In the genomic region with DNA sequence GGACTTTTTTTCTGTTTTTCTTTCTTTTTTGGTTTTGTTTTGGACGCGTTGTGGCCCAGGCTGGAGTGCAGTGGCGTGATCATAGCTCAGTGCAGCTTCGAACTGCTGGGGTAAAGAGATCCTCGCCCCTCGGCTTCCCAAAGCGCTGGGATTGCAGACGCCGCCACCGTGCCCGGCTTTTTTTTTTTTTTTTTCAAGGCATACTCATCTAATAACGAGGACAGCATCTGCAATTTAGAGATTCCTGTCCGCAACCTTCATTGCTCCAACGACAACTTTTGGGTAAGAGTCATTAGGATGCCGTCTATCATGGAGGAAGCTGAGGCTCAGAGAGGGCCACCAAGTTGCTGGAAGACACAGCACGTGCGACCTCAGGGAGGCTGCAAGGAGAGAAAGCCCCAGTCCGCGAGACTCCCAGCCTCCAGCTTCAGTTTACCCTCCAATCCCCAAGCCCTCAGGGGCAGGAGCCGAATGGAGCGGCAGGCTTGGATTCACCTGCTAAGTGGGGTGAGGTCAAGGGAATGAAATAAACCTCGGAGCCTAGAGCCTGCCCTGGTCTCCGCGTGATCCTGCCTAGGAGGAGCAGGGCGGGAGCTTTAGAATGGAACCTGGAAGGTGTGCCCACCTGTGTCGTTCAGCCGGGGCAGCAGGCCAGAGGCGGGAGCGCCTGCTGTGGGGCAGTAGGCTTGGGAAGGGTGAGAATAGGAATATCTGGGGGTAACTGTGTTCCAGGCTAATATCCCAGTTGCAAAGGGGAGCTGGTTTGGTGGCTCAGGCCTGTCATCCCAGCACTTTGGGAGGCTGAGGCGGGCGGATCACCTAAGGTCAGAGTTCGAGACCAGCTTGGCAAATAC, we compare ENCODE assay signal across 8 cellular contexts. TPM values are rescaled to one million over a fixed set of nuclear protein-coding genes. Genes with fewer than 3 reads are reported as not detected.
DNase-seq lines count a peak whose midpoint lies in the region; ATAC-seq and TF ChIP-seq lines count a peak whose summit lies in the region.

No MANE protein-coding gene starts in this region.

- no peak for TF ChIP-seq POLR2A in uterus (IDR thresholded peaks at IDR 0.05)

- H3K9me3 ChIP-seq in cardiac muscle cell (ENCODE audit: low read depth) (no peaks in the 10 kb centered on the region), lung (ENCODE audit: control insufficient read depth in 2 of 2, insufficient read depth in 1 of 2, low read length in 1 of 2) (no peaks in the 10 kb centered on the region), uterus (no peaks in the 10 kb centered on the region)

- H3K36me3 ChIP-seq in cardiac muscle cell (no peaks in the 10 kb centered on the region), lung (ENCODE audit: control insufficient read depth in 2 of 2, insufficient read depth in 2 of 2, low read length in 2 of 2) (peaks cover 0 to 10% of the 10 kb centered on the region in 2 donors), uterus (no peaks in the 10 kb centered on the region)

- ATAC-seq in Right ventricle myocardium inferior (no peak), lung (ENCODE audit: insufficient read depth, low FRiP score) (no peak), HG03439 (IDR thresholded peaks at IDR 0.05; ENCODE audit: unreplicated experiment) (no peak), HG03571 (IDR thresholded peaks at IDR 0.05; ENCODE audit: unreplicated experiment) (no peak)

- WGBS in lung, 2 donors, result 29 to 30% methylated on average over 32 of the region's 32 CpGs

- intact Hi-C loops in Right ventricle myocardium inferior (cut with DNase I) (loop anchor here (5.0 kb wide), 2 partner anchors 62 to 102 kb away; partner anchors contain the start of genes BSG and CDC34), uterus (cut with DNase I; ENCODE audit: low total_unique reads) (no loop called here)

- H3K4me3 ChIP-seq in cardiac muscle cell (peak overlapping the region; percentile 97), astrocyte of the spinal cord (ENCODE audit: low read depth, low read length) (peak overlapping the region; percentile 83), lung (peak overlapping the region; percentile 55), uterus (peak overlapping the region; percentile 64)

- H3K4me1 ChIP-seq in cardiac muscle cell (ENCODE audit: low read depth) (peaks cover 4% of the 10 kb centered on the region), lung (ENCODE audit: control insufficient read depth in 2 of 2, insufficient read depth in 2 of 2, low read length in 2 of 2) (peaks cover 0 to 12% of the 10 kb centered on the region in 2 donors), uterus (peaks cover 0 to 17% of the 10 kb centered on the region in 2 donors)

- TF ChIP-seq CTCF in cardiac muscle cell (IDR thresholded peaks at IDR 0.05; ENCODE audit: low read depth, low read length) (no peak), astrocyte of the spinal cord (IDR thresholded peaks at IDR 0.05; ENCODE audit: low read depth, low read length) (no peak), lung (IDR thresholded peaks at IDR 0.05; ENCODE audit: control extremely low read depth, extremely low read depth) (no peak), uterus (IDR thresholded peaks at IDR 0.05) (no peak)

- H3K27me3 ChIP-seq in cardiac muscle cell, result peaks cover 12% of the 10 kb centered on the region
- H3K27me3 ChIP-seq in lung (ENCODE audit: control insufficient read depth, insufficient read depth), result no peaks in the 10 kb centered on the region
- H3K27me3 ChIP-seq in uterus, result no peaks in the 10 kb centered on the region

- H3K27ac ChIP-seq in cardiac muscle cell (peak overlapping the region; percentile 41), lung (ENCODE audit: low read depth in 1 of 2, low read length in 1 of 2) (peak overlapping the region; percentile 69 to 71), uterus (peak overlapping the region; percentile 67 to 73)

- in situ Hi-C loops in astrocyte of the spinal cord (cut with HindIII; ENCODE audit: low sequenced_read_pairs), result no loop called here

- DNase-seq in cardiac muscle cell (ENCODE audit: low read depth in 1 of 2, low spot score in 1 of 2) (no peak), Right ventricle myocardium inferior (ENCODE audit: missing footprints) (no peak), astrocyte of the spinal cord (ENCODE audit: low read depth, low spot score) (no peak), lung (ENCODE audit: low spot score) (no peak), uterus (no peak), NCI-H774 (lab: John Stamatoyannopoulos, UW) (no peak)

RNA-seq across cellular contexts. Expression of gene POLRMT, which starts 0.7 kb away (rescaled TPM):
- total RNA-seq in cardiac muscle cell, result 82.6 and 121 TPM in 2 replicates
- polyA plus RNA-seq in cardiac muscle cell, result 103 and 120 TPM in 2 replicates
- 51.2 TPM for total RNA-seq in Right ventricle myocardium inferior
- total RNA-seq in lung, result 10 to 100 TPM; 16.1 to 43.3 TPM
- 10 to 100 TPM; 33.5 to 76.7 TPM for polyA plus RNA-seq in lung
- 10 to 100 TPM; 10.5 to 42.0 (median 24.1) TPM for total RNA-seq in uterus

RNA-seq across cellular contexts. Expression of gene FGF22, which starts 5.7 kb away (rescaled TPM):
- total RNA-seq in cardiac muscle cell, result not detected in 2 replicates
- 0.92 TPM in 1 of 2 replicates, not detected in the other for polyA plus RNA-seq in cardiac muscle cell
- total RNA-seq in Right ventricle myocardium inferior, result not detected
- total RNA-seq in lung, result under 1 TPM; 0.23 to 0.46 TPM
- polyA plus RNA-seq in lung, result under 1 TPM; 0.10 to 0.85 TPM
- 1 to 10 TPM in 1 of 4 donors, not detected in 3; 1.4 TPM for total RNA-seq in uterus

RNA-seq across cellular contexts. Expression of gene RNF126, which starts 29.0 kb away (rescaled TPM):
- total RNA-seq in cardiac muscle cell, result 76.6 and 78.5 TPM in 2 replicates
- polyA plus RNA-seq in cardiac muscle cell, result 88.7 and 92.1 TPM in 2 replicates
- 19.7 TPM for total RNA-seq in Right ventricle myocardium inferior
- 10 to 100 TPM; 18.1 to 46.2 TPM for total RNA-seq in lung
- 10 to 100 TPM; 32.2 to 41.9 TPM for polyA plus RNA-seq in lung
- total RNA-seq in uterus, result 10 to 100 TPM in 3 of 4 donors, 1 to 10 TPM in 1; 9.5 to 44.3 (median 18.2) TPM

RNA-seq across cellular contexts. Expression of gene FSTL3, which starts 42.2 kb away (rescaled TPM):
- total RNA-seq in cardiac muscle cell (44.4 and 46.9 TPM in 2 replicates), Right ventricle myocardium inferior (37.1 TPM), lung (100 to 1,000 TPM in 1 of 2 donors, 10 to 100 TPM in 1; 15.1 to 120 TPM), uterus (10 to 100 TPM; 25.3 to 71.7 (median 37.3) TPM)
- polyA plus RNA-seq in cardiac muscle cell (33.0 and 34.7 TPM in 2 replicates), lung (100 to 1,000 TPM; 109 to 172 TPM)

RNA-seq across cellular contexts. Expression of gene HCN2, which starts 44.3 kb away (rescaled TPM):
- total RNA-seq in cardiac muscle cell (1.0 and 2.3 TPM in 2 replicates), Right ventricle myocardium inferior (4.5 TPM), lung (under 1 TPM; 0.21 to 0.37 TPM), uterus (under 1 TPM in 1 of 4 donors, not detected in 3; 0.83 TPM)
- polyA plus RNA-seq in cardiac muscle cell (0.34 and 0.46 TPM in 2 replicates), lung (under 1 TPM; 0.04 to 0.11 TPM)
